In the genomic region with DNA sequence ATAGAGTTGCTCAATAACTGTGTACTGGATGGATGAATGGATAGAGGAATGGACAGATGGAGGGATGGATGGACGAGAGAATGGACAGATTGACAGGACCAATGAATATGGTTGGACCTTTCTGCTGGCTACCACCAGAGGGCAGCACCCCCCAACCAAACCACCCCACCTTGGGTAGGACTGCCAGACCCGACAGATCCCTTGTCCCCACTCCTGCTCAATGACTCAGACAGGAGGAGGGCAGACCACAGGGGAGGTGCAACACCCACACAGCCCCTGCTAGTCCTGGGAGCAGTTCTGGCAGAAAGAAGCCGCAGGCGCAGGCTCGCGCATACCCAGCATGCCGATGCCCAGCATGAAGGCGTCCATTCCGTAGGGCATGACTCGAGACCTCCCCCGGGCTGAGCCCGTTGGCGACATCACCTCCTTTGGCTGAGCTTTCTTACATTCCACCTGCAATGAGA, we compare ENCODE assay signal across 8 cellular contexts. TPM values are rescaled to one million over a fixed set of nuclear protein-coding genes. Genes with fewer than 3 reads are reported as not detected.
DNase-seq lines count a peak whose midpoint lies in the region; ATAC-seq and TF ChIP-seq lines count a peak whose summit lies in the region.

No MANE protein-coding gene starts in this region.

- no peaks in the 10 kb centered on the region for H3K36me3 Mint-ChIP-seq in activated CD4-positive, alpha-beta T cell treated with anti-CD3 and anti-CD28 coated beads, Interleukin-2, amount 10 ng/mL, durations not matched to agents 24 days and 14 days (ENCODE audit: low read depth)

- H3K27me3 ChIP-seq in colonic mucosa, result no peaks in the 10 kb centered on the region

- ATAC-seq in GM21717 (IDR thresholded peaks at IDR 0.05; ENCODE audit: unreplicated experiment) (peak; percentile 56), GM19395 (IDR thresholded peaks at IDR 0.05; ENCODE audit: unreplicated experiment) (no peak)

- DNase-seq in AG09319 (ENCODE audit: extremely low read depth, low read depth) (peak; percentile 55), NCI-H69 (lab: John Stamatoyannopoulos, UW) (peak; percentile 83), colonic mucosa (peak; percentile 78), lower leg skin (ENCODE audit: low spot score in 2 of 2) (peak; percentile 38 to 93)
- DNase-seq in activated CD4-positive, alpha-beta T cell treated with anti-CD3 and anti-CD28 coated beads, Interleukin-2, amount 10 ng/mL, durations not matched to agents 24 days and 14 days, result peak; percentile 89
- DNase-seq in stimulated activated CD4-positive, alpha-beta T cell treated with anti-CD3 and anti-CD28 coated beads, TNF-alpha, amount 100 ng/mL, for 1 hour (ENCODE audit: low read depth in 3 of 3, low spot score in 1 of 3), result peak; percentile 35 to 67 (median 60)

- H3K27me3 Mint-ChIP-seq in activated CD4-positive, alpha-beta T cell treated with anti-CD3 and anti-CD28 coated beads, Interleukin-2, amount 10 ng/mL, durations not matched to agents 24 days and 14 days, result peaks cover 35% of the 10 kb centered on the region

- no peaks in the 10 kb centered on the region for H3K9me3 Mint-ChIP-seq in activated CD4-positive, alpha-beta T cell treated with anti-CD3 and anti-CD28 coated beads, Interleukin-2, amount 10 ng/mL, durations not matched to agents 24 days and 14 days

- H3K27ac Mint-ChIP-seq in activated CD4-positive, alpha-beta T cell treated with anti-CD3 and anti-CD28 coated beads, Interleukin-2, amount 10 ng/mL, durations not matched to agents 24 days and 14 days, result no peak overlapping the region

- no peaks in the 10 kb centered on the region for H3K4me1 Mint-ChIP-seq in activated CD4-positive, alpha-beta T cell treated with anti-CD3 and anti-CD28 coated beads, Interleukin-2, amount 10 ng/mL, durations not matched to agents 24 days and 14 days

- no peak overlapping the region for H3K27ac ChIP-seq in colonic mucosa

- H3K4me3 ChIP-seq in colonic mucosa (no peak overlapping the region), lower leg skin (ENCODE audit: low read depth, poor library complexity, severe bottlenecking) (no peak overlapping the region)

- no peaks in the 10 kb centered on the region for H3K36me3 ChIP-seq in colonic mucosa

- H3K4me3 Mint-ChIP-seq in activated CD4-positive, alpha-beta T cell treated with anti-CD3 and anti-CD28 coated beads, Interleukin-2, amount 10 ng/mL, durations not matched to agents 24 days and 14 days, result no peak overlapping the region

- H3K9ac ChIP-seq in colonic mucosa (ENCODE audit: low read depth in 2 of 2, low read length in 2 of 2), result no peak overlapping the region

- 43 to 45% methylated on average over 13 of the region's 13 CpGs for WGBS in lower leg skin, 2 donors

- TF ChIP-seq POLR2A in lower leg skin (IDR thresholded peaks at IDR 0.05), result no peak

- TF ChIP-seq CTCF in AG09319 (IDR thresholded peaks at IDR 0.05; ENCODE audit: low read depth, low read length) (peak; percentile 84), colonic mucosa (IDR thresholded peaks at IDR 0.05) (peak; percentile 78), lower leg skin (IDR thresholded peaks at IDR 0.05) (peak in 1 of 3 donors; percentile 73)

- H3K4me1 ChIP-seq in colonic mucosa, result no peaks in the 10 kb centered on the region

- no peaks in the 10 kb centered on the region for H3K9me3 ChIP-seq in colonic mucosa

- intact Hi-C loops in activated CD4-positive, alpha-beta T cell treated with anti-CD3 and anti-CD28 coated beads, Interleukin-2, amount 10 ng/mL, durations not matched to agents 24 days and 14 days (cut with micrococcal nuclease), result loop anchor here (1.0 to 2.0 kb wide), 2 partner anchors 74 to 82 kb away; a partner anchor contains a TSS
- intact Hi-C loops in colonic mucosa (cut with DNase I) (no loop called here), lower leg skin (cut with DNase I; ENCODE audit: low total_unique reads) (loop anchor here (2.0 kb wide), 1 partner anchor 72 kb away; no protein-coding TSS in a partner anchor)

RNA-seq across cellular contexts. Expression of a gene that starts 12.4 kb away (rescaled TPM):
- 0.33 and 0.79 TPM in 2 replicates for total RNA-seq in activated CD4-positive, alpha-beta T cell treated with anti-CD3 and anti-CD28 coated beads, Interleukin-2, amount 10 ng/mL, durations not matched to agents 24 days and 14 days
- total RNA-seq in colonic mucosa, result 10 to 100 TPM in 1 of 2 donors, 1 to 10 TPM in 1; 3.8 to 11.7 TPM
- total RNA-seq in lower leg skin, result under 1 TPM in 2 of 4 donors, not detected in 2; 0.07 to 0.39 TPM

RNA-seq across cellular contexts. Expression of a gene that starts 29.0 kb away (rescaled TPM):
- not detected in 2 replicates for total RNA-seq in activated CD4-positive, alpha-beta T cell treated with anti-CD3 and anti-CD28 coated beads, Interleukin-2, amount 10 ng/mL, durations not matched to agents 24 days and 14 days
- 1 to 10 TPM in 1 of 2 donors, not detected in 1; 5.0 TPM for total RNA-seq in colonic mucosa
- not detected for total RNA-seq in lower leg skin

RNA-seq across cellular contexts. Expression of a gene that starts 54.5 kb away (rescaled TPM):
- total RNA-seq in activated CD4-positive, alpha-beta T cell treated with anti-CD3 and anti-CD28 coated beads, Interleukin-2, amount 10 ng/mL, durations not matched to agents 24 days and 14 days, result 1.1 and 2.5 TPM in 2 replicates
- total RNA-seq in colonic mucosa, result 1 to 10 TPM; 1.3 to 1.6 TPM
- total RNA-seq in lower leg skin, result 1 to 10 TPM in 3 of 4 donors, under 1 TPM in 1; 0.49 to 4.1 (median 2.8) TPM
